ENCODE assay signal across 23 cellular contexts in genomic region chr9:16710888-16711287, GRCh38.
DNase-seq lines count a peak whose midpoint lies in the region; ATAC-seq, FAIRE-seq and TF ChIP-seq lines count a peak whose summit lies in the region.
"Had no signal": no experiment of that assay in that cellular context is flagged by ENCODE, and none has a peak within 500 bp of the region (broad histone marks: within the 10 kb centered on the region; RNA-seq: fewer than 3 reads in every experiment).

No MANE protein-coding gene starts in this region.

- TF ChIP-seq POLR2A in GM12878 (IDR thresholded peaks at IDR 0.05; ENCODE audit: low read depth, low read length): no peak

- H3K36me3 Mint-ChIP-seq in activated naive CD4-positive, alpha-beta T cell treated with anti-CD3 and anti-CD28 coated beads, Interleukin-2, amount 10 ng/mL, durations not matched to agents 7 days and 5 days: no peaks in the 10 kb centered on the region
- H3K36me3 Mint-ChIP-seq: activated naive CD4-positive, alpha-beta T cell treated with anti-CD3 and anti-CD28 coated beads, Interleukin-2, amount 50 U/mL, for 72 hours; CD4-positive, CD25-positive, alpha-beta regulatory T cell; natural killer cell treated with Interleukin-12 subunit alpha and Interleukin-12 subunit beta and Interleukin-15 and Interleukin-18, amount 100 ng/mL, for 72 hours had no signal

- BruUV-seq in GM12878 (replicated peaks; lab: Mats Ljungman, UMichigan): no TSS peak

- H3K36me3 ChIP-seq in GM12878 (ENCODE audit: control insufficient read depth in 2 of 2, insufficient read depth in 2 of 2, low read length in 1 of 2): no peaks in the 10 kb centered on the region
- H3K36me3 ChIP-seq in neural cell (ENCODE audit: insufficient read depth, low read length): no peaks in the 10 kb centered on the region
- H3K36me3 ChIP-seq: right atrium auricular region, upper lobe of right lung had no signal

- no peaks in the 10 kb centered on the region for H3K4me1 Mint-ChIP-seq in activated naive CD4-positive, alpha-beta T cell treated with anti-CD3 and anti-CD28 coated beads, Interleukin-2, amount 10 ng/mL, durations not matched to agents 7 days and 5 days
- H3K4me1 Mint-ChIP-seq: activated CD4-positive, alpha-beta memory T cell treated with anti-CD3 and anti-CD28 coated beads, Interleukin-2, amount 10 ng/mL, durations not matched to agents 7 days and 5 days; CD4-positive, CD25-positive, alpha-beta regulatory T cell; stimulated activated naive CD8-positive, alpha-beta T cell treated with anti-CD3 and anti-CD28 coated beads, Interleukin-15, amount 100 ng/mL, for 72 hours had no signal

- RAD21 ChIA-PET in GM12878 (lab: Charles Lee; ENCODE audit: unreplicated experiment): no interaction called here

- H3K4me3 ChIP-seq in GM12878 (no peak overlapping the region), neural cell (ENCODE audit: low read length) (peak overlapping the region; percentile 40)
- H3K4me3 ChIP-seq: A549, body of pancreas, right atrium auricular region, upper lobe of right lung had no signal

- 31% methylated on average over 8 of the region's 8 CpGs for WGBS in GM12878 (ENCODE audit: insufficient coverage, insufficient replicate concordance, low lambda C conversion rate, missing lambda C conversion rate)

- H4K20me1 ChIP-seq in GM12878 (ENCODE audit: control insufficient read depth, insufficient read depth) (no peaks in the 10 kb centered on the region), neural cell (ENCODE audit: insufficient read depth) (no peaks in the 10 kb centered on the region)

- H3K27ac ChIP-seq in GM12878 (ENCODE audit: control insufficient read depth, insufficient read depth) (no peak overlapping the region), neural cell (ENCODE audit: low read length) (peak overlapping the region; percentile 40)
- H3K27ac ChIP-seq: body of pancreas, right atrium auricular region, upper lobe of right lung had no signal

- H2AFZ ChIP-seq in GM12878 (ENCODE audit: control insufficient read depth, low read depth, low read length): no peak overlapping the region
- H2AFZ ChIP-seq in neural cell (ENCODE audit: low read depth, low read length): no peak overlapping the region

- in situ Hi-C loops in GM12878 (cut with MboI): no loop called here

- no peaks in the 10 kb centered on the region for H3K9me3 ChIP-seq in GM12878 (replicated peaks; ENCODE audit: control insufficient read depth, insufficient read depth, low read length)
- no peaks in the 10 kb centered on the region for H3K9me3 ChIP-seq in neural cell (ENCODE audit: low read length)
- H3K9me3 ChIP-seq: A549, body of pancreas, right atrium auricular region, upper lobe of right lung had no signal

- CTCF ChIA-PET in GM12878 (lab: Yijun Ruan, JAX): no interaction called here
- CTCF ChIA-PET in activated naive CD4-positive, alpha-beta T cell treated with anti-CD3 and anti-CD28 coated beads, Interleukin-2, amount 10 ng/mL, durations not matched to agents 7 days and 5 days (lab: Charles Lee): no interaction called here

- H3K9ac ChIP-seq in GM12878 (ENCODE audit: control insufficient read depth, insufficient read depth, low read length): no peak overlapping the region
- H3K9ac ChIP-seq in neural cell (ENCODE audit: low read length): no peak overlapping the region

- peak; percentile 26; the same call in 1 of the 3 replicates for ATAC-seq in GM12878
- ATAC-seq: A549; activated naive CD4-positive, alpha-beta T cell treated with anti-CD3 and anti-CD28 coated beads, Interleukin-2, amount 50 U/mL, for 72 hours; body of pancreas; HCT116; natural killer cell treated with Interleukin-12 subunit alpha and Interleukin-12 subunit beta and Interleukin-15 and Interleukin-18, amount 100 ng/mL, for 72 hours; stimulated activated naive CD8-positive, alpha-beta T cell treated with anti-CD3 and anti-CD28 coated beads, Interleukin-15, amount 100 ng/mL, for 72 hours; upper lobe of right lung had no signal

- SMC1A ChIA-PET in GM12878 (lab: Charles Lee; ENCODE audit: uncharacterized antibody, unreplicated experiment): interaction anchor here (0.9 kb wide), 1 partner anchor 15 kb away, joined by 4 read pairs; no protein-coding TSS in a partner anchor

- no peaks in the 10 kb centered on the region for H3K9me2 ChIP-seq in neural cell (ENCODE audit: insufficient read depth, low read length)

- intact Hi-C loops in GM12878 (cut with micrococcal nuclease; ENCODE audit: unreplicated experiment): no loop called here

- H3K27me3 ChIP-seq in GM12878 (replicated peaks in 1 of 2; ENCODE audit: control insufficient read depth in 2 of 2, insufficient read depth in 2 of 2, low read length in 1 of 2) (no peaks in the 10 kb centered on the region; a peak in 1 of 4 replicates), neural cell (ENCODE audit: insufficient read depth, low read depth, low read length) (no peaks in the 10 kb centered on the region)
- H3K27me3 ChIP-seq: body of pancreas, right atrium auricular region, upper lobe of right lung had no signal

- no peaks in the 10 kb centered on the region for H3K4me1 ChIP-seq in GM12878 (ENCODE audit: control insufficient read depth, insufficient read depth, low read length)
- H3K4me1 ChIP-seq: body of pancreas, upper lobe of right lung had no signal

- TF ChIP-seq RAD21 in GM12878 (IDR thresholded peaks at IDR 0.05; ENCODE audit: insufficient read depth, low read depth, low read length) (no peak), neural cell (conservative IDR thresholded peaks at IDR 0.05) (no peak)

- no peak for FAIRE-seq in GM12878 (lab: Jason Lieb, UNC)
- FAIRE-seq: A549 had no signal

- no peaks in the 10 kb centered on the region for H3K79me2 ChIP-seq in GM12878 (ENCODE audit: control insufficient read depth, insufficient read depth, low read length)
- no peaks in the 10 kb centered on the region for H3K79me2 ChIP-seq in neural cell (replicated peaks; ENCODE audit: insufficient read depth, low read length)

- TF ChIP-seq EP300 in GM12878 (IDR thresholded peaks at IDR 0.05; ENCODE audit: borderline replicate concordance in 1 of 2, control insufficient read depth in 1 of 2, low read depth in 2 of 2, low read length in 2 of 2) (no peak), neural cell (conservative IDR thresholded peaks at IDR 0.05; ENCODE audit: poor library complexity, severe bottlenecking) (peak; percentile 11)

- peaks cover 4% of the 10 kb centered on the region for H3K9me3 Mint-ChIP-seq in activated naive CD4-positive, alpha-beta T cell treated with anti-CD3 and anti-CD28 coated beads, Interleukin-2, amount 10 ng/mL, durations not matched to agents 7 days and 5 days
- H3K9me3 Mint-ChIP-seq: natural killer cell treated with Interleukin-12 subunit alpha and Interleukin-12 subunit beta and Interleukin-15 and Interleukin-18, amount 100 ng/mL, for 72 hours; stimulated activated naive CD8-positive, alpha-beta T cell treated with anti-CD3 and anti-CD28 coated beads, Interleukin-15, amount 100 ng/mL, for 72 hours had no signal

- DNase-seq in DMS 273 treated with DMSO at 0.1 percent for 48 hours (lab: John Stamatoyannopoulos, UW) (peak; percentile 49), NCI-H524 (lab: John Stamatoyannopoulos, UW) (peak; percentile 51 to 85), GM12878 (ENCODE audit: low read depth, low spot score) (no peak), NAMALWA (ENCODE audit: low spot score) (no peak), mesenteric fat pad (ENCODE audit: low spot score) (no peak), SK-N-DZ (ENCODE audit: low spot score) (no peak)
- no peak for DNase-seq in activated naive CD4-positive, alpha-beta T cell treated with anti-CD3 and anti-CD28 coated beads, Interleukin-2, amount 10 ng/mL, durations not matched to agents 7 days and 5 days
- DNase-seq: activated CD4-positive, alpha-beta memory T cell treated with anti-CD3 and anti-CD28 coated beads, Interleukin-2, amount 10 ng/mL, durations not matched to agents 7 days and 5 days; activated T-cell treated with anti-CD3 and anti-CD28 coated beads, Interleukin-2, amount 50 U/mL, for 24 hours; body of pancreas; CD4-positive, CD25-positive, alpha-beta regulatory T cell; DMS79; erythroblast; NCI-H146; NCI-H510A treated with DMSO at 0.1 percent for 48 hours; stimulated activated naive CD8-positive, alpha-beta T cell treated with anti-CD3 and anti-CD28 coated beads, Interleukin-15, amount 100 ng/mL, for 72 hours; upper lobe of right lung had no signal

- no peaks in the 10 kb centered on the region for H3F3A ChIP-seq in neural cell (ENCODE audit: insufficient read depth, low read length, poor library complexity, severe bottlenecking)

- H3K27ac Mint-ChIP-seq in activated naive CD4-positive, alpha-beta T cell treated with anti-CD3 and anti-CD28 coated beads, Interleukin-2, amount 10 ng/mL, durations not matched to agents 7 days and 5 days: no peak overlapping the region
- H3K27ac Mint-ChIP-seq: activated CD4-positive, alpha-beta memory T cell treated with anti-CD3 and anti-CD28 coated beads, Interleukin-2, amount 10 ng/mL, durations not matched to agents 7 days and 5 days; activated naive CD4-positive, alpha-beta T cell treated with anti-CD3 and anti-CD28 coated beads, Interleukin-2, amount 50 U/mL, for 72 hours; activated T-cell treated with anti-CD3 and anti-CD28 coated beads, Interleukin-2, amount 50 U/mL, for 24 hours; CD4-positive, CD25-positive, alpha-beta regulatory T cell; stimulated activated naive CD8-positive, alpha-beta T cell treated with anti-CD3 and anti-CD28 coated beads, Interleukin-15, amount 100 ng/mL, for 72 hours had no signal

- TF ChIP-seq CTCF in GM12878 (IDR thresholded peaks at IDR 0.05 in 2 of 3, conservative IDR thresholded peaks at IDR 0.05 in 1 of 3; ENCODE audit: control insufficient read depth in 2 of 3, extremely low read depth in 1 of 3, insufficient read depth in 1 of 3, low read depth in 3 of 3, low read length in 3 of 3) (no peak), neural cell (IDR thresholded peaks at IDR 0.05; ENCODE audit: poor library complexity, severe bottlenecking) (no peak)

- no peak overlapping the region for H3K4me3 Mint-ChIP-seq in activated naive CD4-positive, alpha-beta T cell treated with anti-CD3 and anti-CD28 coated beads, Interleukin-2, amount 10 ng/mL, durations not matched to agents 7 days and 5 days
- H3K4me3 Mint-ChIP-seq: activated CD4-positive, alpha-beta memory T cell treated with anti-CD3 and anti-CD28 coated beads, Interleukin-2, amount 10 ng/mL, durations not matched to agents 7 days and 5 days; activated T-cell treated with anti-CD3 and anti-CD28 coated beads, Interleukin-2, amount 50 U/mL, for 24 hours; CD4-positive, CD25-positive, alpha-beta regulatory T cell; natural killer cell treated with Interleukin-12 subunit alpha and Interleukin-12 subunit beta and Interleukin-15 and Interleukin-18, amount 100 ng/mL, for 72 hours; stimulated activated naive CD8-positive, alpha-beta T cell treated with anti-CD3 and anti-CD28 coated beads, Interleukin-15, amount 100 ng/mL, for 72 hours had no signal

- H3K4me2 ChIP-seq in GM12878 (ENCODE audit: control insufficient read depth, insufficient read depth) (no peak overlapping the region), neural cell (ENCODE audit: low read length) (no peak overlapping the region)
- H3K4me2 ChIP-seq: A549 had no signal

- POLR2A ChIA-PET in GM12878 (lab: Charles Lee): no interaction called here

- no peaks in the 10 kb centered on the region for H3K27me3 Mint-ChIP-seq in activated naive CD4-positive, alpha-beta T cell treated with anti-CD3 and anti-CD28 coated beads, Interleukin-2, amount 10 ng/mL, durations not matched to agents 7 days and 5 days
- H3K27me3 Mint-ChIP-seq: activated CD4-positive, alpha-beta memory T cell treated with anti-CD3 and anti-CD28 coated beads, Interleukin-2, amount 10 ng/mL, durations not matched to agents 7 days and 5 days; activated T-cell treated with anti-CD3 and anti-CD28 coated beads, Interleukin-2, amount 50 U/mL, for 24 hours; CD4-positive, CD25-positive, alpha-beta regulatory T cell; natural killer cell treated with Interleukin-12 subunit alpha and Interleukin-12 subunit beta and Interleukin-15 and Interleukin-18, amount 100 ng/mL, for 72 hours had no signal

Comparison
In these comparisons a context has a peak if more than half of its experiments do, and no peak if none do; other contexts are left out.
1. DNase-seq: peak in DMS 273 treated with DMSO at 0.1 percent for 48 hours (single experiment) and NCI-H524 (2 of 2); none in GM12878 (single experiment), NAMALWA (single experiment), mesenteric fat pad (single experiment), SK-N-DZ (single experiment) and activated naive CD4-positive, alpha-beta T cell treated with anti-CD3 and anti-CD28 coated beads, Interleukin-2, amount 10 ng/mL, durations not matched to agents 7 days and 5 days (single experiment).